9 cellular contexts compared by ENCODE assay signal in genomic region chr12:59595097-59595496, GRCh38. TPM values are rescaled to one million over a fixed set of nuclear protein-coding genes. Genes with fewer than 3 reads are reported as not detected.
DNase-seq lines count a peak whose midpoint lies in the region; ATAC-seq and TF ChIP-seq lines count a peak whose summit lies in the region.
"Had no signal": no experiment of that assay in that cellular context is flagged by ENCODE, and none has a peak within 500 bp of the region (broad histone marks: within the 10 kb centered on the region; RNA-seq: fewer than 3 reads in every experiment).

No MANE protein-coding gene starts in this region.

- peaks cover 38% of the 10 kb centered on the region for H3K4me1 Mint-ChIP-seq in T-helper 1 cell treated with Interleukin-12 subunit alpha and Interleukin-12 subunit beta and Interleukin-4 antibody, amounts not matched to agents 30 μg/mL and 1 μg/mL, for 36 hours (ENCODE audit: low read depth)
- peaks cover 23% of the 10 kb centered on the region for H3K4me1 Mint-ChIP-seq in WTC11

- CTCF ChIA-PET in WTC11 (lab: Charles Lee) = interaction anchor here (1.2 to 1.5 kb wide), 5 partner anchors 14 to 481 kb away, joined by 3 to 6 read pairs (median 3); no protein-coding TSS in a partner anchor

- H3K36me3 ChIP-seq in subcutaneous abdominal adipose tissue (ENCODE audit: control insufficient read depth in 5 of 5, insufficient read depth in 5 of 5, low read length in 5 of 5) = no peaks in the 10 kb centered on the region

- H3K4me1 ChIP-seq in subcutaneous abdominal adipose tissue (ENCODE audit: control insufficient read depth in 5 of 5, insufficient read depth in 5 of 5, low read length in 5 of 5) = peaks cover 0 to 35% (median 10%) of the 10 kb centered on the region in 5 donors

- POLR2A ChIA-PET in WTC11 (lab: Charles Lee) = no interaction called here

- peak overlapping the region; percentile 70 for H3K27ac Mint-ChIP-seq in T-helper 1 cell treated with Interleukin-12 subunit alpha and Interleukin-12 subunit beta and Interleukin-4 antibody, amounts not matched to agents 30 μg/mL and 1 μg/mL, for 36 hours
- no peak overlapping the region for H3K27ac Mint-ChIP-seq in WTC11

- no peak for TF ChIP-seq CTCF in WTC11 (IDR thresholded peaks at IDR 0.05)

- H3K9me3 ChIP-seq in iPS-18c (ENCODE audit: control insufficient read depth, insufficient read depth, low read length) = no peaks in the 10 kb centered on the region
- no peaks in the 10 kb centered on the region for H3K9me3 ChIP-seq in subcutaneous abdominal adipose tissue (ENCODE audit: control insufficient read depth in 5 of 5, low read length in 5 of 5)

- peak overlapping the region; percentile 93 for H3K27ac ChIP-seq in subcutaneous abdominal adipose tissue (ENCODE audit: low read depth, low read length)
- H3K27ac ChIP-seq: epithelial cell of prostate had no signal

- H3K36me3 Mint-ChIP-seq in T-helper 1 cell treated with Interleukin-12 subunit alpha and Interleukin-12 subunit beta and Interleukin-4 antibody, amounts not matched to agents 30 μg/mL and 1 μg/mL, for 36 hours (ENCODE audit: low read depth) = peaks cover 6% of the 10 kb centered on the region
- H3K36me3 Mint-ChIP-seq in WTC11 = no peaks in the 10 kb centered on the region

- no peaks in the 10 kb centered on the region for H3K27me3 ChIP-seq in subcutaneous abdominal adipose tissue (ENCODE audit: control insufficient read depth in 5 of 5, insufficient read depth in 4 of 5, low read length in 5 of 5)

- H3K27me3 Mint-ChIP-seq in T-helper 1 cell treated with Interleukin-12 subunit alpha and Interleukin-12 subunit beta and Interleukin-4 antibody, amounts not matched to agents 30 μg/mL and 1 μg/mL, for 36 hours (ENCODE audit: low read depth) = no peaks in the 10 kb centered on the region
- peaks cover 40% of the 10 kb centered on the region for H3K27me3 Mint-ChIP-seq in WTC11 (ENCODE audit: low read depth)

- DNase-seq in T-helper 1 cell (no peak), WTC11 (ENCODE audit: low spot score) (no peak), D341Med (ENCODE audit: low spot score) (no peak), NCI-H146 (lab: John Stamatoyannopoulos, UW) (no peak)

- ATAC-seq in WTC11 (no peak), HG02884 (IDR thresholded peaks at IDR 0.05; ENCODE audit: unreplicated experiment) (no peak)

- H3K4me3 Mint-ChIP-seq in T-helper 1 cell treated with Interleukin-12 subunit alpha and Interleukin-12 subunit beta and Interleukin-4 antibody, amounts not matched to agents 30 μg/mL and 1 μg/mL, for 36 hours = peak overlapping the region; percentile 93
- H3K4me3 Mint-ChIP-seq in WTC11 = peak overlapping the region; percentile 78

- H3K9me3 Mint-ChIP-seq in T-helper 1 cell treated with Interleukin-12 subunit alpha and Interleukin-12 subunit beta and Interleukin-4 antibody, amounts not matched to agents 30 μg/mL and 1 μg/mL, for 36 hours = no peaks in the 10 kb centered on the region
- H3K9me3 Mint-ChIP-seq in WTC11 = no peaks in the 10 kb centered on the region

- H3K4me3 ChIP-seq in iPS-18c (ENCODE audit: insufficient read depth, low read depth, low read length) (peak overlapping the region; percentile 85; the same call in 1 of the 2 replicates), subcutaneous abdominal adipose tissue (ENCODE audit: low read depth in 1 of 5, low read length in 5 of 5) (peak overlapping the region; percentile 81 to 96 (median 91))

- H3K9ac ChIP-seq in subcutaneous abdominal adipose tissue (ENCODE audit: low read length in 5 of 5) = peak overlapping the region in 4 of 5 donors; percentile 70 to 86 (median 78)

TF ChIP-seq in WTC11, 78 proteins besides CTCF, POLR2A, EP300 and RAD21:
- TF ChIP-seq MXD4 (CRISPR knock-in tag; IDR thresholded peaks at IDR 0.05; ENCODE audit: borderline replicate concordance) = no peak
- TF ChIP-seq EMX1 (CRISPR knock-in tag; IDR thresholded peaks at IDR 0.05) = no peak
- no peak for TF ChIP-seq HMGXB4 (CRISPR knock-in tag; IDR thresholded peaks at IDR 0.05)
- no peak for TF ChIP-seq ZNF138 (CRISPR knock-in tag; conservative IDR thresholded peaks at IDR 0.05)
- no peak for TF ChIP-seq SP1 (CRISPR knock-in tag; conservative IDR thresholded peaks at IDR 0.05)
- TF ChIP-seq NFATC4 (CRISPR knock-in tag; IDR thresholded peaks at IDR 0.05) = no peak
- TF ChIP-seq ZNF396 (CRISPR knock-in tag; IDR thresholded peaks at IDR 0.05; ENCODE audit: borderline replicate concordance) = no peak
- TF ChIP-seq CREM (CRISPR knock-in tag; IDR thresholded peaks at IDR 0.05) = no peak
- TF ChIP-seq JAZF1 (CRISPR knock-in tag; IDR thresholded peaks at IDR 0.05) = no peak
- no peak for TF ChIP-seq SMAD3 (CRISPR knock-in tag; IDR thresholded peaks at IDR 0.05; ENCODE audit: borderline replicate concordance)
- no peak for TF ChIP-seq JUN (CRISPR knock-in tag; IDR thresholded peaks at IDR 0.05)
- TF ChIP-seq E2F5 (CRISPR knock-in tag; IDR thresholded peaks at IDR 0.05) = no peak
- TF ChIP-seq CBFB (CRISPR knock-in tag; IDR thresholded peaks at IDR 0.05; ENCODE audit: low read depth) = no peak
- TF ChIP-seq MLX (CRISPR knock-in tag; IDR thresholded peaks at IDR 0.05) = no peak
- no peak for TF ChIP-seq MYBL2 (CRISPR knock-in tag; IDR thresholded peaks at IDR 0.05)
- TF ChIP-seq IRF1 (CRISPR knock-in tag; IDR thresholded peaks at IDR 0.05) = no peak

RNA-seq across cellular contexts. Expression of gene SLC16A7, which starts 0.7 kb away (rescaled TPM):
- 2.7 to 4.1 TPM (median 3.4 TPM) in 3 replicates for total RNA-seq in WTC11 (2021)
